In the genomic region with DNA sequence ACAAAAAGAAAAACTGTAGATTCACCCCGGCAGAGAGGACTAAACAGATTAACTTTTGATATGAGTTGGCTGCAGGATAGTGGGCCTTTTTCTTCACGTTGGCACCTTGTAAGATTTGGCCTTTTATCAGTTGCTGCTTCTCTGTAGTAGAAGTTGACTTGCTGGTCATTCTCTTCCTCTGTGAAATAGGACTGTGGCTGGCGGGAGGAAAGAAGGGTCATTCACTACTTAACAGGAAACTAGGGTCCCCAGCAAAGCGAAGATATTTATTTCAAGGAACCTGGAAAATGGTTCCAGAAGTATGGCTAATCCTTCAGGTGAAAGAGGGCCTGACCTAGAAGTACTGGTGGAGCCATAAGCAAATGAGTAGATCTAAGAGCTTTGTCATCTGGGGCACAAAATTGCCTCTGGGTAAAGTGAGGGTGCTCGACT, we compare ENCODE assay signal across 8 cellular contexts. TPM values are rescaled to one million over a fixed set of nuclear protein-coding genes. Genes with fewer than 3 reads are reported as not detected.
DNase-seq lines count a peak whose midpoint lies in the region; ATAC-seq and TF ChIP-seq lines count a peak whose summit lies in the region.

No MANE protein-coding gene starts in this region.

- POLR2A ChIA-PET in activated B cell treated with CpG ODN at 0.5 μM for 24 hours (lab: Charles Lee): interaction anchor here (0.6 to 2.0 kb wide), 2 partner anchors 10 to 13 kb away, joined by 5 read pairs; partner anchors contain the start of gene ATF2

- no peaks in the 10 kb centered on the region for H3K9me3 ChIP-seq in iPS-15b (ENCODE audit: control insufficient read depth, insufficient read depth, low read length)

- H3K4me3 ChIP-seq in iPS-15b (ENCODE audit: low read depth, low read length): peak overlapping the region; percentile 98

- H3K36me3 Mint-ChIP-seq in activated B cell treated with CpG ODN at 0.5 μM for 24 hours (ENCODE audit: low read depth): peaks cover 27% of the 10 kb centered on the region

- peak overlapping the region; percentile 94 for H3K4me3 Mint-ChIP-seq in activated B cell treated with CpG ODN at 0.5 μM for 24 hours
- H3K4me3 Mint-ChIP-seq in stimulated activated naive CD8-positive, alpha-beta T cell treated with anti-CD3 and anti-CD28 coated beads, Interleukin-15, amount 100 ng/mL, for 72 hours: peak overlapping the region; percentile 89 to 95

- TF ChIP-seq CTCF in activated B cell treated with CpG ODN at 0.5 μM for 24 hours (IDR thresholded peaks at IDR 0.05): no peak

- peak overlapping the region; percentile 83 for H3K27ac Mint-ChIP-seq in activated B cell treated with CpG ODN at 0.5 μM for 24 hours
- H3K27ac Mint-ChIP-seq in stimulated activated naive CD8-positive, alpha-beta T cell treated with anti-CD3 and anti-CD28 coated beads, Interleukin-15, amount 100 ng/mL, for 72 hours: peak overlapping the region; percentile 98 to 99

- peaks cover 21% of the 10 kb centered on the region for H3K4me1 Mint-ChIP-seq in activated B cell treated with CpG ODN at 0.5 μM for 24 hours
- peaks cover 30% of the 10 kb centered on the region for H3K4me1 Mint-ChIP-seq in stimulated activated naive CD8-positive, alpha-beta T cell treated with anti-CD3 and anti-CD28 coated beads, Interleukin-15, amount 100 ng/mL, for 72 hours

- ATAC-seq in activated B cell treated with CpG ODN at 0.5 μM for 24 hours (ENCODE audit: low read depth) (no peak), GM18907 (IDR thresholded peaks at IDR 0.05; ENCODE audit: unreplicated experiment) (no peak), GM19324 (IDR thresholded peaks at IDR 0.05; ENCODE audit: low FRiP score, unreplicated experiment) (no peak)
- ATAC-seq in stimulated activated naive CD8-positive, alpha-beta T cell treated with anti-CD3 and anti-CD28 coated beads, Interleukin-15, amount 100 ng/mL, for 72 hours: no peak

- no peaks in the 10 kb centered on the region for H3K27me3 Mint-ChIP-seq in activated B cell treated with CpG ODN at 0.5 μM for 24 hours
- no peaks in the 10 kb centered on the region for H3K27me3 Mint-ChIP-seq in stimulated activated naive CD8-positive, alpha-beta T cell treated with anti-CD3 and anti-CD28 coated beads, Interleukin-15, amount 100 ng/mL, for 72 hours

- intact Hi-C loops in activated B cell treated with CpG ODN at 0.5 μM for 24 hours (cut with micrococcal nuclease): loop anchor here (1.0 to 5.0 kb wide), 4 partner anchors 14 to 935 kb away; partner anchors contain the start of genes ATF2, LNPK and OLA1

- no peaks in the 10 kb centered on the region for H3K9me3 Mint-ChIP-seq in activated B cell treated with CpG ODN at 0.5 μM for 24 hours
- peaks cover 0 to 6% of the 10 kb centered on the region in 2 donors for H3K9me3 Mint-ChIP-seq in stimulated activated naive CD8-positive, alpha-beta T cell treated with anti-CD3 and anti-CD28 coated beads, Interleukin-15, amount 100 ng/mL, for 72 hours

- DNase-seq in NCI-H510A (lab: John Stamatoyannopoulos, UW) (peak; percentile 54), NCI-H510A treated with DMSO at 0.1 percent for 48 hours (lab: John Stamatoyannopoulos, UW) (no peak), activated B cell treated with CpG ODN at 0.5 μM for 24 hours (no peak), NCI-H146 (lab: John Stamatoyannopoulos, UW) (no peak)
- no peak for DNase-seq in stimulated activated naive CD8-positive, alpha-beta T cell treated with anti-CD3 and anti-CD28 coated beads, Interleukin-15, amount 100 ng/mL, for 72 hours

- CTCF ChIA-PET in activated B cell treated with CpG ODN at 0.5 μM for 24 hours (lab: Charles Lee): no interaction called here

- no peaks in the 10 kb centered on the region for H3K27me3 ChIP-seq in iPS-15b (ENCODE audit: control insufficient read depth, insufficient read depth, low read length)

- peak overlapping the region; percentile 98 for H3K9ac ChIP-seq in iPS-15b (ENCODE audit: low read depth, low read length)

- peaks cover 11% of the 10 kb centered on the region for H3K36me3 ChIP-seq in iPS-15b (ENCODE audit: control insufficient read depth, insufficient read depth, low read length)

- H3K4me1 ChIP-seq in iPS-15b (ENCODE audit: control insufficient read depth, insufficient read depth, low read length): peaks cover 3% of the 10 kb centered on the region

RNA-seq across cellular contexts. Expression of gene ATP5MC3, which starts 0.4 kb away (rescaled TPM):
- 147 and 163 TPM in 2 replicates for total RNA-seq in activated B cell treated with CpG ODN at 0.5 μM for 24 hours

RNA-seq across cellular contexts. Expression of gene ATF2, which starts 13.9 kb away (rescaled TPM):
- 49.0 and 59.9 TPM in 2 replicates for total RNA-seq in activated B cell treated with CpG ODN at 0.5 μM for 24 hours
